In genomic region chr13:112894673-112895481, GRCh38 we compare ENCODE assay signal across 9 cellular contexts.
A peak's percentile ranks its signal among the peaks of the same experiment; 100 is the strongest.
DNase-seq lines count a peak whose midpoint lies in the region; ATAC-seq and TF ChIP-seq lines count a peak whose summit lies in the region.
"Had no signal": no experiment of that assay in that cellular context is flagged by ENCODE, and none has a peak within 500 bp of the region (broad histone marks: within the 10 kb centered on the region; RNA-seq: fewer than 3 reads in every experiment).

No MANE protein-coding gene starts in this region.

- H3K4me1 Mint-ChIP-seq in stimulated activated naive CD8-positive, alpha-beta T cell treated with anti-CD3 and anti-CD28 coated beads, Interleukin-15, amount 100 ng/mL, for 72 hours = peaks cover 20% of the 10 kb centered on the region
- peaks cover 16% of the 10 kb centered on the region for H3K4me1 Mint-ChIP-seq in mesothelial cell of epicardium

- H3K4me1 ChIP-seq in colonic mucosa = peaks cover 17% of the 10 kb centered on the region

- H3K9me3 Mint-ChIP-seq in stimulated activated naive CD8-positive, alpha-beta T cell treated with anti-CD3 and anti-CD28 coated beads, Interleukin-15, amount 100 ng/mL, for 72 hours = no peaks in the 10 kb centered on the region
- H3K9me3 Mint-ChIP-seq in mesothelial cell of epicardium = no peaks in the 10 kb centered on the region
- H3K9me3 Mint-ChIP-seq: T-helper 1 cell treated with Interleukin-12 subunit alpha and Interleukin-12 subunit beta and Interleukin-4 antibody, amounts not matched to agents 30 μg/mL and 1 μg/mL, for 36 hours had no signal

- no peak overlapping the region for H3K27ac Mint-ChIP-seq in stimulated activated naive CD8-positive, alpha-beta T cell treated with anti-CD3 and anti-CD28 coated beads, Interleukin-15, amount 100 ng/mL, for 72 hours
- H3K27ac Mint-ChIP-seq in mesothelial cell of epicardium = no peak overlapping the region
- H3K27ac Mint-ChIP-seq: T-helper 1 cell treated with Interleukin-12 subunit alpha and Interleukin-12 subunit beta and Interleukin-4 antibody, amounts not matched to agents 30 μg/mL and 1 μg/mL, for 36 hours had no signal

- peak; percentile 36 for ATAC-seq in stimulated activated naive CD8-positive, alpha-beta T cell treated with anti-CD3 and anti-CD28 coated beads, Interleukin-15, amount 100 ng/mL, for 72 hours
- ATAC-seq in stimulated activated naive CD8-positive, alpha-beta T cell treated with anti-CD3 and anti-CD28 coated beads, Interleukin-15, Interleukin-2, amounts not matched to agents 100 U/mL and 50 U/mL, for 24 hours = no peak
- ATAC-seq in GM21528 (IDR thresholded peaks at IDR 0.05; ENCODE audit: low FRiP score, unreplicated experiment) (no peak), GM21825 (IDR thresholded peaks at IDR 0.05; ENCODE audit: unreplicated experiment) (no peak)

- peak overlapping the region; percentile 38 for H3K4me3 ChIP-seq in colonic mucosa

- H3K27me3 ChIP-seq in colonic mucosa = peaks cover 12% of the 10 kb centered on the region

- intact Hi-C loops in colonic mucosa (cut with DNase I) = no loop called here

- no peaks in the 10 kb centered on the region for H3K36me3 ChIP-seq in colonic mucosa

- H3K9ac ChIP-seq in colonic mucosa (ENCODE audit: low read depth in 2 of 2, low read length in 2 of 2) = peak overlapping the region; percentile 2 to 40

- H3K9me3 ChIP-seq in colonic mucosa = no peaks in the 10 kb centered on the region

- peak overlapping the region; percentile 19 to 49 for H3K4me3 Mint-ChIP-seq in stimulated activated naive CD8-positive, alpha-beta T cell treated with anti-CD3 and anti-CD28 coated beads, Interleukin-15, amount 100 ng/mL, for 72 hours
- peak overlapping the region; percentile 59 for H3K4me3 Mint-ChIP-seq in mesothelial cell of epicardium
- H3K4me3 Mint-ChIP-seq: T-helper 1 cell treated with Interleukin-12 subunit alpha and Interleukin-12 subunit beta and Interleukin-4 antibody, amounts not matched to agents 30 μg/mL and 1 μg/mL, for 36 hours had no signal

- no peaks in the 10 kb centered on the region for H3K36me3 Mint-ChIP-seq in mesothelial cell of epicardium

- no peak for DNase-seq in stimulated activated naive CD8-positive, alpha-beta T cell treated with anti-CD3 and anti-CD28 coated beads, Interleukin-15, amount 100 ng/mL, for 72 hours
- DNase-seq in stimulated activated naive CD8-positive, alpha-beta T cell treated with anti-CD3 and anti-CD28 coated beads, Interleukin-15, Interleukin-2, amounts not matched to agents 100 U/mL and 50 U/mL, for 24 hours = no peak
- DNase-seq in colonic mucosa = no peak
- DNase-seq in mesothelial cell of epicardium (ENCODE audit: low spot score in 2 of 2, unreplicated experiment in 2 of 2) = no peak
- DNase-seq in SK-N-DZ (ENCODE audit: low spot score) = no peak
- no peak for DNase-seq in NCI-H187 (lab: John Stamatoyannopoulos, UW)

- no peak for TF ChIP-seq CTCF in colonic mucosa (IDR thresholded peaks at IDR 0.05)
- TF ChIP-seq CTCF in mesothelial cell of epicardium (IDR thresholded peaks at IDR 0.05; ENCODE audit: unreplicated experiment) = no peak

- peaks cover 44% of the 10 kb centered on the region for H3K27me3 Mint-ChIP-seq in stimulated activated naive CD8-positive, alpha-beta T cell treated with anti-CD3 and anti-CD28 coated beads, Interleukin-15, amount 100 ng/mL, for 72 hours
- peaks cover 53% of the 10 kb centered on the region for H3K27me3 Mint-ChIP-seq in mesothelial cell of epicardium (ENCODE audit: low read depth)

- no peak overlapping the region for H3K27ac ChIP-seq in colonic mucosa
